8 cellular contexts compared by ENCODE assay signal in genomic region chr16:29074554-29075402, GRCh38.
A peak's percentile ranks its signal among the peaks of the same experiment; 100 is the strongest.
DNase-seq lines count a peak whose midpoint lies in the region; ATAC-seq and TF ChIP-seq lines count a peak whose summit lies in the region.
"Not testable (repeated sequence)": the region's sequence is repeated elsewhere in the genome, so short reads cannot be mapped to it uniquely, and the experiment has no call there.

No MANE protein-coding gene starts in this region.

- H3K4me1 Mint-ChIP-seq in CD8-positive, alpha-beta memory T cell, result peaks cover 20 to 38% (median 23%) of the 10 kb centered on the region in 3 donors
- peaks cover 20% of the 10 kb centered on the region for H3K4me1 Mint-ChIP-seq in T-helper 2 cell treated with Interferon-gamma antibody and Interleukin-4, amounts not matched to agents 5 μg/mL and 100 μg/mL, for 36 hours (ENCODE audit: low read depth)
- H3K4me1 Mint-ChIP-seq in naive B cell, result peaks cover 11 to 29% (median 20%) of the 10 kb centered on the region in 3 donors
- peaks cover 19% of the 10 kb centered on the region for H3K4me1 Mint-ChIP-seq in stimulated activated effector memory CD8-positive, alpha-beta T cell treated with anti-CD3 and anti-CD28 coated beads, Interleukin-12 subunit alpha, Interleukin-12 subunit beta, amount 100 ng/mL, for 72 hours

- H3K27me3 ChIP-seq in CD8-positive, alpha-beta memory T cell (ENCODE audit: insufficient read depth, low read length, poor library complexity, severe bottlenecking), result not testable (repeated sequence)

- peak; percentile 6 to 58 (median 30) for DNase-seq in CD8-positive, alpha-beta memory T cell
- DNase-seq in T-helper 2 cell treated with Interferon-gamma antibody and Interleukin-4, amounts not matched to agents 5 μg/mL and 100 μg/mL, for 36 hours (ENCODE audit: low spot score), result peak; percentile 45
- DNase-seq in activated naive CD4-positive, alpha-beta T cell treated with Interleukin-2 at 50 U/mL for 16 hours, result peak; percentile 45
- DNase-seq in fibroblast of the aortic adventitia (ENCODE audit: low read depth) (peak; percentile 54), naive B cell (peak; percentile 58)
- DNase-seq in stimulated activated effector memory CD8-positive, alpha-beta T cell treated with anti-CD3 and anti-CD28 coated beads, Interleukin-12 subunit alpha, Interleukin-12 subunit beta, amount 100 ng/mL, for 72 hours (ENCODE audit: low spot score in 2 of 2), result peak; percentile 29 to 75

- peak overlapping the region; percentile 96 to 100 (median 98) for H3K27ac Mint-ChIP-seq in CD8-positive, alpha-beta memory T cell
- H3K27ac Mint-ChIP-seq in T-helper 2 cell treated with Interferon-gamma antibody and Interleukin-4, amounts not matched to agents 5 μg/mL and 100 μg/mL, for 36 hours, result peak overlapping the region; percentile 98
- H3K27ac Mint-ChIP-seq in naive B cell, result peak overlapping the region; percentile 93 to 99 (median 98)
- H3K27ac Mint-ChIP-seq in stimulated activated effector memory CD8-positive, alpha-beta T cell treated with anti-CD3 and anti-CD28 coated beads, Interleukin-12 subunit alpha, Interleukin-12 subunit beta, amount 100 ng/mL, for 72 hours, result peak overlapping the region; percentile 99

- TF ChIP-seq CTCF in fibroblast of the aortic adventitia (IDR thresholded peaks at IDR 0.05; ENCODE audit: insufficient read depth, low read length), result peak; percentile 6

- peak overlapping the region; percentile 91 to 99 (median 93) for H3K4me3 Mint-ChIP-seq in CD8-positive, alpha-beta memory T cell
- H3K4me3 Mint-ChIP-seq in T-helper 2 cell treated with Interferon-gamma antibody and Interleukin-4, amounts not matched to agents 5 μg/mL and 100 μg/mL, for 36 hours, result peak overlapping the region; percentile 90
- H3K4me3 Mint-ChIP-seq in naive B cell, result peak overlapping the region; percentile 87 to 98 (median 94)
- H3K4me3 Mint-ChIP-seq in stimulated activated effector memory CD8-positive, alpha-beta T cell treated with anti-CD3 and anti-CD28 coated beads, Interleukin-12 subunit alpha, Interleukin-12 subunit beta, amount 100 ng/mL, for 72 hours, result peak overlapping the region; percentile 98

- H3K4me3 ChIP-seq in CD8-positive, alpha-beta memory T cell (ENCODE audit: low read length), result peak overlapping the region; percentile 12
- peak overlapping the region; percentile 67 for H3K4me3 ChIP-seq in fibroblast of the aortic adventitia (ENCODE audit: low read depth, low read length)

- CTCF ChIA-PET in CD8-positive, alpha-beta memory T cell (lab: Charles Lee), result interaction anchor here (0.9 to 1.7 kb wide), 3 partner anchors 87 to 101 kb away, joined by 4 to 5 read pairs (median 4); partner anchors contain the start of gene SPNS1

- H3K36me3 Mint-ChIP-seq in CD8-positive, alpha-beta memory T cell; T-helper 2 cell treated with Interferon-gamma antibody and Interleukin-4, amounts not matched to agents 5 μg/mL and 100 μg/mL, for 36 hours (ENCODE audit: low read depth); naive B cell: not testable (repeated sequence)
- H3K36me3 Mint-ChIP-seq in stimulated activated effector memory CD8-positive, alpha-beta T cell treated with anti-CD3 and anti-CD28 coated beads, Interleukin-12 subunit alpha, Interleukin-12 subunit beta, amount 100 ng/mL, for 72 hours, result peaks cover 23% of the 10 kb centered on the region

- POLR2A ChIA-PET in CD8-positive, alpha-beta memory T cell (lab: Charles Lee), result not testable (repeated sequence)

- not testable (repeated sequence) for H3K9me3 ChIP-seq in CD8-positive, alpha-beta memory T cell (ENCODE audit: low read length)

- not testable (repeated sequence) for H3K27me3 Mint-ChIP-seq in CD8-positive, alpha-beta memory T cell; T-helper 2 cell treated with Interferon-gamma antibody and Interleukin-4, amounts not matched to agents 5 μg/mL and 100 μg/mL, for 36 hours (ENCODE audit: low read depth); naive B cell

- H3K9me3 Mint-ChIP-seq in CD8-positive, alpha-beta memory T cell; T-helper 2 cell treated with Interferon-gamma antibody and Interleukin-4, amounts not matched to agents 5 μg/mL and 100 μg/mL, for 36 hours; naive B cell; stimulated activated effector memory CD8-positive, alpha-beta T cell treated with anti-CD3 and anti-CD28 coated beads, Interleukin-12 subunit alpha, Interleukin-12 subunit beta, amount 100 ng/mL, for 72 hours: not testable (repeated sequence)

- H3K4me1 ChIP-seq in CD8-positive, alpha-beta memory T cell (ENCODE audit: insufficient read depth, low read length), result not testable (repeated sequence)

- ATAC-seq in GM19467 (IDR thresholded peaks at IDR 0.05; ENCODE audit: unreplicated experiment) (peak; percentile 78), HG03280 (IDR thresholded peaks at IDR 0.05; ENCODE audit: unreplicated experiment) (peak; percentile 90), naive B cell (ENCODE audit: low read depth in 2 of 2) (peak; percentile 96)
- ATAC-seq in stimulated activated effector memory CD8-positive, alpha-beta T cell treated with anti-CD3 and anti-CD28 coated beads, Interleukin-12 subunit alpha, Interleukin-12 subunit beta, amount 100 ng/mL, for 72 hours, result peak; percentile 97

- not testable (repeated sequence) for H3K36me3 ChIP-seq in CD8-positive, alpha-beta memory T cell (ENCODE audit: insufficient read depth, low read length)

- peak overlapping the region; percentile 24 for H3K27ac ChIP-seq in CD8-positive, alpha-beta memory T cell (ENCODE audit: low read depth, low read length)

Comparison
In these comparisons a context has a peak if more than half of its experiments do, and no peak if none do; other contexts are left out.
1. Peak in every context shown above with its lines: DNase-seq, ATAC-seq, H3K4me3 ChIP-seq and H3K27ac ChIP-seq.